8 cellular contexts compared by ENCODE assay signal in the genomic region with DNA sequence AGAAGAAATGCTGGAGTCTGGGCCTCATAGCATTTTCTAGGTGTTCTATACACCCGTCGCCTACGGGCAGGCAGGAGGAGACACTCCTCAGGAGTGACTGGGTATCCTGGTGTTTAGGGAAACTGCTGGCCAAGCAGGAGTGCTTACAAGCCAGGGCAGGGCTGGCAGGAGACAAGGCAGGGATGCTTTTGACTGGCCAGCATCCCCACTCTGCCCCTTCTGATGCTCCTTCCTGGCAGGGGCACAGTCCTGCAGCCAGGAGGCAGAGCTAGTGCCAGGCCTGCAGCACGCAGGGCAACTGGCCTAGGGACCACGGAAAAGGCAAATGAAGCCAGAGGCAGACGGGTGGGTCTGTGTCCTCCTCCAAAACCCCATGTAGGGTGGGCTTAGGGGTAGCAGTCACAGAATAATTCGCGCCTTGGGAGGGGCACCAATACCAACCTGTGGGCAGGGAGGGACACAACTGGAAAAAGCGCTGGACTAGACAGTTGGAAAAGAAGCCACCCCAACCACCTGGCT. TPM values are rescaled to one million over a fixed set of nuclear protein-coding genes. Genes with fewer than 3 reads are reported as not detected.
DNase-seq lines count a peak whose midpoint lies in the region; ATAC-seq and TF ChIP-seq lines count a peak whose summit lies in the region.

No MANE protein-coding gene starts in this region.

- peak; percentile 20 for TF ChIP-seq CTCF in GM06990 (IDR thresholded peaks at IDR 0.05; ENCODE audit: insufficient read depth, low read length, poor library complexity, severe bottlenecking)
- TF ChIP-seq CTCF in neural cell (IDR thresholded peaks at IDR 0.05; ENCODE audit: poor library complexity, severe bottlenecking), result no peak

- H3K36me3 Mint-ChIP-seq in dendritic cell treated with granulocyte-macrophage colony-stimulating factor and Interleukin-4, amounts not matched to agents 40 ng/mL and 50 ng/mL, for 4 days (ENCODE audit: low read depth), result peaks cover 73% of the 10 kb centered on the region

- H3K27me3 ChIP-seq in GM06990 (replicated peaks; ENCODE audit: control insufficient read depth, insufficient read depth, low read length), result no peaks in the 10 kb centered on the region; the same call in 1 of the 2 replicates
- peaks cover 46% of the 10 kb centered on the region for H3K27me3 ChIP-seq in NT2/D1 (ENCODE audit: insufficient read depth, insufficient read length)
- peaks cover 26% of the 10 kb centered on the region for H3K27me3 ChIP-seq in neural cell (ENCODE audit: insufficient read depth, low read depth, low read length)

- H2AFZ ChIP-seq in neural cell (ENCODE audit: low read depth, low read length), result no peak overlapping the region

- no peak for TF ChIP-seq EP300 in neural cell (conservative IDR thresholded peaks at IDR 0.05; ENCODE audit: poor library complexity, severe bottlenecking)

- H3K27ac Mint-ChIP-seq in dendritic cell treated with granulocyte-macrophage colony-stimulating factor and Interleukin-4, amounts not matched to agents 40 ng/mL and 50 ng/mL, for 4 days, result peak overlapping the region; percentile 96

- no peaks in the 10 kb centered on the region for H4K20me1 ChIP-seq in neural cell (ENCODE audit: insufficient read depth)

- H3K9me3 ChIP-seq in NT2/D1 (ENCODE audit: insufficient read depth, low read length) (no peaks in the 10 kb centered on the region), neural cell (ENCODE audit: low read length) (no peaks in the 10 kb centered on the region)

- TF ChIP-seq RAD21 in neural cell (conservative IDR thresholded peaks at IDR 0.05), result no peak

- H3K27me3 Mint-ChIP-seq in dendritic cell treated with granulocyte-macrophage colony-stimulating factor and Interleukin-4, amounts not matched to agents 40 ng/mL and 50 ng/mL, for 4 days, result no peaks in the 10 kb centered on the region

- DNase-seq in GM06990 (ENCODE audit: extremely low read depth, insufficient read length) (no peak), NT2/D1 (ENCODE audit: low read depth, low spot score) (no peak), KG1 (lab: John Stamatoyannopoulos, UW) (no peak), NCI-H226 (no peak)

- H3K4me3 ChIP-seq in GM06990 (replicated peaks; ENCODE audit: low read depth, low read length) (peak overlapping the region; percentile 84), NT2/D1 (ENCODE audit: insufficient read length, low read depth) (peak overlapping the region; percentile 75), neural cell (ENCODE audit: low read length) (peak overlapping the region; percentile 95)

- peak overlapping the region; percentile 80 for H3K4me2 ChIP-seq in neural cell (ENCODE audit: low read length)

- no peaks in the 10 kb centered on the region for H3K9me3 Mint-ChIP-seq in dendritic cell treated with granulocyte-macrophage colony-stimulating factor and Interleukin-4, amounts not matched to agents 40 ng/mL and 50 ng/mL, for 4 days

- H3K79me2 ChIP-seq in neural cell (replicated peaks; ENCODE audit: insufficient read depth, low read length), result peaks cover 6% of the 10 kb centered on the region

- intact Hi-C loops in dendritic cell treated with granulocyte-macrophage colony-stimulating factor and Interleukin-4, amounts not matched to agents 40 ng/mL and 50 ng/mL, for 4 days (cut with micrococcal nuclease), result no loop called here

- H3K4me1 ChIP-seq in NT2/D1 (ENCODE audit: insufficient read depth, insufficient read length), result peaks cover 18% of the 10 kb centered on the region

- H3K27ac ChIP-seq in neural cell (ENCODE audit: low read length), result no peak overlapping the region

- H3K4me1 Mint-ChIP-seq in dendritic cell treated with granulocyte-macrophage colony-stimulating factor and Interleukin-4, amounts not matched to agents 40 ng/mL and 50 ng/mL, for 4 days (ENCODE audit: low read depth), result peaks cover 52% of the 10 kb centered on the region

- peaks cover 11% of the 10 kb centered on the region for H3K36me3 ChIP-seq in GM06990 (ENCODE audit: control insufficient read depth, insufficient read depth, low read length)
- peaks cover 36% of the 10 kb centered on the region for H3K36me3 ChIP-seq in NT2/D1 (ENCODE audit: insufficient read depth, insufficient read length, low read length)
- no peaks in the 10 kb centered on the region for H3K36me3 ChIP-seq in neural cell (ENCODE audit: insufficient read depth, low read length)

- no peaks in the 10 kb centered on the region for H3K9me2 ChIP-seq in neural cell (ENCODE audit: insufficient read depth, low read length)

- ATAC-seq in GM21526 (IDR thresholded peaks at IDR 0.05; ENCODE audit: low FRiP score, unreplicated experiment) (no peak), GM21786 (IDR thresholded peaks at IDR 0.05; ENCODE audit: unreplicated experiment) (no peak)

- H3K4me3 Mint-ChIP-seq in dendritic cell treated with granulocyte-macrophage colony-stimulating factor and Interleukin-4, amounts not matched to agents 40 ng/mL and 50 ng/mL, for 4 days, result peak overlapping the region; percentile 80

- H3F3A ChIP-seq in neural cell (ENCODE audit: insufficient read depth, low read length, poor library complexity, severe bottlenecking), result peaks cover 3% of the 10 kb centered on the region

- peak overlapping the region; percentile 83 for H3K9ac ChIP-seq in NT2/D1 (ENCODE audit: insufficient read length, low read depth)
- H3K9ac ChIP-seq in neural cell (ENCODE audit: low read length), result peak overlapping the region; percentile 73

TF ChIP-seq in neural cell, 6 proteins besides CTCF, POLR2A, EP300 and RAD21:
- TF ChIP-seq POLR2AphosphoS5 (IDR thresholded peaks at IDR 0.05), result no peak
- TF ChIP-seq, protein P1, sequence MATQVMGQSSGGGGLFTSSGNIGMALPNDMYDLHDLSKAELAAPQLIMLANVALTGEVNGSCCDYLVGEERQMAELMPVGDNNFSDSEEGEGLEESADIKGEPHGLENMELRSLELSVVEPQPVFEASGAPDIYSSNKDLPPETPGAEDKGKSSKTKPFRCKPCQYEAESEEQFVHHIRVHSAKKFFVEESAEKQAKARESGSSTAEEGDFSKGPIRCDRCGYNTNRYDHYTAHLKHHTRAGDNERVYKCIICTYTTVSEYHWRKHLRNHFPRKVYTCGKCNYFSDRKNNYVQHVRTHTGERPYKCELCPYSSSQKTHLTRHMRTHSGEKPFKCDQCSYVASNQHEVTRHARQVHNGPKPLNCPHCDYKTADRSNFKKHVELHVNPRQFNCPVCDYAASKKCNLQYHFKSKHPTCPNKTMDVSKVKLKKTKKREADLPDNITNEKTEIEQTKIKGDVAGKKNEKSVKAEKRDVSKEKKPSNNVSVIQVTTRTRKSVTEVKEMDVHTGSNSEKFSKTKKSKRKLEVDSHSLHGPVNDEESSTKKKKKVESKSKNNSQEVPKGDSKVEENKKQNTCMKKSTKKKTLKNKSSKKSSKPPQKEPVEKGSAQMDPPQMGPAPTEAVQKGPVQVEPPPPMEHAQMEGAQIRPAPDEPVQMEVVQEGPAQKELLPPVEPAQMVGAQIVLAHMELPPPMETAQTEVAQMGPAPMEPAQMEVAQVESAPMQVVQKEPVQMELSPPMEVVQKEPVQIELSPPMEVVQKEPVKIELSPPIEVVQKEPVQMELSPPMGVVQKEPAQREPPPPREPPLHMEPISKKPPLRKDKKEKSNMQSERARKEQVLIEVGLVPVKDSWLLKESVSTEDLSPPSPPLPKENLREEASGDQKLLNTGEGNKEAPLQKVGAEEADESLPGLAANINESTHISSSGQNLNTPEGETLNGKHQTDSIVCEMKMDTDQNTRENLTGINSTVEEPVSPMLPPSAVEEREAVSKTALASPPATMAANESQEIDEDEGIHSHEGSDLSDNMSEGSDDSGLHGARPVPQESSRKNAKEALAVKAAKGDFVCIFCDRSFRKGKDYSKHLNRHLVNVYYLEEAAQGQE (IDR thresholded peaks at IDR 0.05; ENCODE audit: borderline replicate concordance), result no peak
- TF ChIP-seq SMC3 (conservative IDR thresholded peaks at IDR 0.05; ENCODE audit: poor library complexity), result no peak

RNA-seq across cellular contexts. Expression of gene IMPDH1, which starts 4.9 kb away (rescaled TPM):
- polyA plus RNA-seq in neural cell, result 49.5 and 49.7 TPM in 2 replicates
- 37.3 and 38.7 TPM in 2 replicates for polyA minus RNA-seq in neural cell

RNA-seq across cellular contexts. Expression of gene PRRT4, which starts 43.4 kb away (rescaled TPM):
- 32.5 and 34.4 TPM in 2 replicates for polyA plus RNA-seq in neural cell
- 17.2 and 22.4 TPM in 2 replicates for polyA minus RNA-seq in neural cell

RNA-seq across cellular contexts. Expression of gene HILPDA, which starts 50.8 kb away (rescaled TPM):
- polyA plus RNA-seq in neural cell, result 16.6 and 26.0 TPM in 2 replicates
- 26.4 and 27.3 TPM in 2 replicates for polyA minus RNA-seq in neural cell
